1 cellular context compared by ENCODE assay signal in the genomic region with DNA sequence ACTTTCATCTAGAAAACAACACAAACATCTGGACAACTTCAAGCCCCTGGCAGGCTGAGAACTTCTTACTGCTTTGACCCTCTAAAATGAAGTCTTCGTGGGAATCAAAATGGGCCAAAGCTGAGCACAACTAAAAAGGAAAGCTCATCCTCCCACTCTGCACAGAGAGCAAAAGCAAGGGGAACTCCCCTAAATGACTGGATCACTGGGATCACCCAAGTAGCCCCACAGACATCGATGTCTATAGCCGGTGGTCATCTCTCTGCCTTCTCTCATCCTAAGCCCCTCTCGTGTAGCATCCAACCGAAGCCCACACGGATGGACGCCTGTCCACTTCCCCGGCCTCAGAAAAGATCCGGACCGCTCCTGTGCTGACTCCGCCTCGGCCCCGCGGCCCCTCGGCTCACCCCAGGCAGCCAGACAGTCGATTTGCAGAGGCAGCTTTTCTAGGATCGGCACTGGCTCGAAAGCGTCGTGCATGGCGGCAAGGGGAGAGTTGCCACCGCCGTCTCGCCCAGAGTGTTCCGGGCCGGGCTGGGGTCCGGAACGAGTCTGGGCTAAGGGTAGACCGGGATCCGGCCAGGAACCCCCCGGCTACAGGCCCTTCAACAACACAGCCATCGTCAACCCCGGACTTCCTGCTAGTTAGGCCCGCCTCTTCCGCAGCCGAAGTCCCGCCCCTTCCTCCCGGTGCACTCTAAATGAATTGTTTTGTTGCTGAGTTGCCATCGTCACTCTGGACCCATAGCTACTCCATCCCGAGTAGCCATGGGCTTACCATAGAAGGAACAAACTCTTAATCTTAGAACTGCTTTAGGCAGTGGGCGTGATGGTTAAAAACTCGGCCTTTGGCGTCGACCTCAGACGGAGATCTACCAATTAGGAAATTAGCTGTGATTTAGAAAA.
TF ChIP-seq lines count a peak whose summit lies in the region.

A gene with protein sequence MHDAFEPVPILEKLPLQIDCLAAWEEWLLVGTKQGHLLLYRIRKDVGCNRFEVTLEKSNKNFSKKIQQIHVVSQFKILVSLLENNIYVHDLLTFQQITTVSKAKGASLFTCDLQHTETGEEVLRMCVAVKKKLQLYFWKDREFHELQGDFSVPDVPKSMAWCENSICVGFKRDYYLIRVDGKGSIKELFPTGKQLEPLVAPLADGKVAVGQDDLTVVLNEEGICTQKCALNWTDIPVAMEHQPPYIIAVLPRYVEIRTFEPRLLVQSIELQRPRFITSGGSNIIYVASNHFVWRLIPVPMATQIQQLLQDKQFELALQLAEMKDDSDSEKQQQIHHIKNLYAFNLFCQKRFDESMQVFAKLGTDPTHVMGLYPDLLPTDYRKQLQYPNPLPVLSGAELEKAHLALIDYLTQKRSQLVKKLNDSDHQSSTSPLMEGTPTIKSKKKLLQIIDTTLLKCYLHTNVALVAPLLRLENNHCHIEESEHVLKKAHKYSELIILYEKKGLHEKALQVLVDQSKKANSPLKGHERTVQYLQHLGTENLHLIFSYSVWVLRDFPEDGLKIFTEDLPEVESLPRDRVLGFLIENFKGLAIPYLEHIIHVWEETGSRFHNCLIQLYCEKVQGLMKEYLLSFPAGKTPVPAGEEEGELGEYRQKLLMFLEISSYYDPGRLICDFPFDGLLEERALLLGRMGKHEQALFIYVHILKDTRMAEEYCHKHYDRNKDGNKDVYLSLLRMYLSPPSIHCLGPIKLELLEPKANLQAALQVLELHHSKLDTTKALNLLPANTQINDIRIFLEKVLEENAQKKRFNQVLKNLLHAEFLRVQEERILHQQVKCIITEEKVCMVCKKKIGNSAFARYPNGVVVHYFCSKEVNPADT (minus strand): TSS at position 631 of the 906 bp plus-strand sequence. CDS start 151 bp downstream, at position 480.

TF ChIP-seq in K562, 482 proteins besides CTCF, POLR2A, EP300 and RAD21 (continued from another document and continues in another):
- TF ChIP-seq, protein P1, sequence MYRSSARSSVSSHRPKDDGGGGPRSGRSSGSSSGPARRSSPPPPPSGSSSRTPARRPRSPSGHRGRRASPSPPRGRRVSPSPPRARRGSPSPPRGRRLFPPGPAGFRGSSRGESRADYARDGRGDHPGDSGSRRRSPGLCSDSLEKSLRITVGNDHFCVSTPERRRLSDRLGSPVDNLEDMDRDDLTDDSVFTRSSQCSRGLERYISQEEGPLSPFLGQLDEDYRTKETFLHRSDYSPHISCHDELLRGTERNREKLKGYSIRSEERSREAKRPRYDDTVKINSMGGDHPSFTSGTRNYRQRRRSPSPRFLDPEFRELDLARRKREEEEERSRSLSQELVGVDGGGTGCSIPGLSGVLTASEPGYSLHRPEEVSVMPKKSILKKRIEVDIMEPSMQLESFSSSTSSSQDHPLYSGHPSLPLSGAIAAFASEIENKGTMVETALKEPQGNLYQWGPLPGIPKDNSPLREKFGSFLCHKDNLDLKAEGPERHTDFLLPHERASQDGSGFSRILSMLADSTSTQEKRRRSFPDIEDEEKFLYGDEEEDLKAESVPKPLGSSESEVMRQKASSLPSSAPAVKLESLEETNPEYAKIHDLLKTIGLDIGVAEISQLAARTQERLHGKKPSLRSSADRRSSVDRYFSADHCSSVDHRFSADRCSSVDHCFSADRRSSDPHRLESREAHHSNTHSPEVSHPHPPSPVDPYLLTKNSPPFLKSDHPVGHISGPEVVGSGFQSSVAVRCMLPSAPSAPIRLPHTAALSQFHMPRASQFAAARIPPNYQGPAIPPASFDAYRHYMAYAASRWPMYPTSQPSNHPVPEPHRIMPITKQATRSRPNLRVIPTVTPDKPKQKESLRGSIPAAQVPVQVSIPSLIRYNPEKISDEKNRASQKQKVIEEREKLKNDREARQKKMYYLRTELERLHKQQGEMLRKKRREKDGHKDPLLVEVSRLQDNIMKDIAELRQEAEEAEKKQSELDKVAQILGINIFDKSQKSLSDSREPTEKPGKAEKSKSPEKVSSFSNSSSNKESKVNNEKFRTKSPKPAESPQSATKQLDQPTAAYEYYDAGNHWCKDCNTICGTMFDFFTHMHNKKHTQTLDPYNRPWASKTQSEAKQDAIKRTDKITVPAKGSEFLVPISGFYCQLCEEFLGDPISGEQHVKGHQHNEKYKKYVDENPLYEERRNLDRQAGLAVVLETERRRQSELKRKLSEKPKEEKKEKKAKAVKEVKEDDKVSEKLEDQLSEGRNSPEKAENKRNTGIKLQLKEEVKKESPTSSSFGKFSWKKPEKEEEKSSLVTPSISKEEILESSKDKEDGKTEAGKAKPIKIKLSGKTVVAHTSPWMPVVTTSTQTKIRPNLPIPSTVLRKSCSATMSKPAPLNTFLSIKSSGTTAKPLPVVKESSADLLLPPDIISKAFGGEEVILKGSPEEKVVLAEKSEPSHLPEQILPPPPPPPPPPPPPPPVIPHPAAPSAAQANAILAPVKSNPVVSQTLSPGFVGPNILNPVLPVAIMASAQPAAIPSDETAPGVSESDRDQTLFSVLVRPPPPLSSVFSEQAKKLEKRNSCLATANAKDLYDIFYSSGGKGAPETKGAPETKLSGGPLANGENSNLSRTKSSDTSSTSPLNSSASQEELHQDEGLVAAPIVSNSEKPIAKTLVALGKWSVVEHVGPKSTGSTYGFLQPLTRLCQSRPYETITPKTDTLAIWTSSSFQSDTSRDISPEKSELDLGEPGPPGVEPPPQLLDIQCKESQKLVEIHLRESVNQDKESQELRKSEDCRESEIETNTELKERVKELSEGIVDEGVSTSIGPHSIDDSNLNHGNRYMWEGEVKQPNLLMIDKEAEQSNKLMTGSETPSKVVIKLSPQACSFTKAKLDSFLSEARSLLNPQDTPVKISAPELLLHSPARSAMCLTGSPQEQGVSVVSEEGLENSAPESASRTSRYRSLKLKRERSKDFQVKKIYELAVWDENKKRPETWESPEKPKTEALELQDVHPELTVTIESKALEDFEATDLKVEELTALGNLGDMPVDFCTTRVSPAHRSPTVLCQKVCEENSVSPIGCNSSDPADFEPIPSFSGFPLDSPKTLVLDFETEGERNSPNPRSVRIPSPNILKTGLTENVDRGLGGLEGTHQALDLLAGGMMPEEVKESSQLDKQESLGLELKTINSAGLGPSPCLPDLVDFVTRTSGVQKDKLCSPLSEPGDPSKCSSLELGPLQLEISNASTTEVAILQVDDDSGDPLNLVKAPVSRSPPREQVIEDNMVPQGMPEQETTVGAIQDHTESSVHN (IDR thresholded peaks at IDR 0.05; ENCODE audit: borderline replicate concordance in 1 of 2, low read depth in 1 of 2): no peak
- TF ChIP-seq, protein P2, sequence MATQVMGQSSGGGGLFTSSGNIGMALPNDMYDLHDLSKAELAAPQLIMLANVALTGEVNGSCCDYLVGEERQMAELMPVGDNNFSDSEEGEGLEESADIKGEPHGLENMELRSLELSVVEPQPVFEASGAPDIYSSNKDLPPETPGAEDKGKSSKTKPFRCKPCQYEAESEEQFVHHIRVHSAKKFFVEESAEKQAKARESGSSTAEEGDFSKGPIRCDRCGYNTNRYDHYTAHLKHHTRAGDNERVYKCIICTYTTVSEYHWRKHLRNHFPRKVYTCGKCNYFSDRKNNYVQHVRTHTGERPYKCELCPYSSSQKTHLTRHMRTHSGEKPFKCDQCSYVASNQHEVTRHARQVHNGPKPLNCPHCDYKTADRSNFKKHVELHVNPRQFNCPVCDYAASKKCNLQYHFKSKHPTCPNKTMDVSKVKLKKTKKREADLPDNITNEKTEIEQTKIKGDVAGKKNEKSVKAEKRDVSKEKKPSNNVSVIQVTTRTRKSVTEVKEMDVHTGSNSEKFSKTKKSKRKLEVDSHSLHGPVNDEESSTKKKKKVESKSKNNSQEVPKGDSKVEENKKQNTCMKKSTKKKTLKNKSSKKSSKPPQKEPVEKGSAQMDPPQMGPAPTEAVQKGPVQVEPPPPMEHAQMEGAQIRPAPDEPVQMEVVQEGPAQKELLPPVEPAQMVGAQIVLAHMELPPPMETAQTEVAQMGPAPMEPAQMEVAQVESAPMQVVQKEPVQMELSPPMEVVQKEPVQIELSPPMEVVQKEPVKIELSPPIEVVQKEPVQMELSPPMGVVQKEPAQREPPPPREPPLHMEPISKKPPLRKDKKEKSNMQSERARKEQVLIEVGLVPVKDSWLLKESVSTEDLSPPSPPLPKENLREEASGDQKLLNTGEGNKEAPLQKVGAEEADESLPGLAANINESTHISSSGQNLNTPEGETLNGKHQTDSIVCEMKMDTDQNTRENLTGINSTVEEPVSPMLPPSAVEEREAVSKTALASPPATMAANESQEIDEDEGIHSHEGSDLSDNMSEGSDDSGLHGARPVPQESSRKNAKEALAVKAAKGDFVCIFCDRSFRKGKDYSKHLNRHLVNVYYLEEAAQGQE (CRISPR knock-in tag; IDR thresholded peaks at IDR 0.05; ENCODE audit: low read depth): peak; percentile 70; the same call in 1 of the 2 replicates
- TF ChIP-seq ZNF507 (tag; conservative IDR thresholded peaks at IDR 0.05) (no peak), ZNF23 (CRISPR knock-in tag; IDR thresholded peaks at IDR 0.05) (no peak), WHSC1 (IDR thresholded peaks at IDR 0.05; ENCODE audit: low read length) (no peak), HDGF (IDR thresholded peaks at IDR 0.05) (no peak), SREBF2 (CRISPR knock-in tag; IDR thresholded peaks at IDR 0.05) (no peak), ILF3 (IDR thresholded peaks at IDR 0.05; ENCODE audit: borderline replicate concordance) (no peak), TEAD1 (CRISPR knock-in tag; IDR thresholded peaks at IDR 0.05) (0 out of 4 replicates have a peak, but pooled peaks of 1 of the 2 experiments have one; percentile 13), ZNF12 (CRISPR knock-in tag; IDR thresholded peaks at IDR 0.05) (no peak), HDAC8 (tag; IDR thresholded peaks at IDR 0.05) (no peak)
- TF ChIP-seq, protein P3, sequence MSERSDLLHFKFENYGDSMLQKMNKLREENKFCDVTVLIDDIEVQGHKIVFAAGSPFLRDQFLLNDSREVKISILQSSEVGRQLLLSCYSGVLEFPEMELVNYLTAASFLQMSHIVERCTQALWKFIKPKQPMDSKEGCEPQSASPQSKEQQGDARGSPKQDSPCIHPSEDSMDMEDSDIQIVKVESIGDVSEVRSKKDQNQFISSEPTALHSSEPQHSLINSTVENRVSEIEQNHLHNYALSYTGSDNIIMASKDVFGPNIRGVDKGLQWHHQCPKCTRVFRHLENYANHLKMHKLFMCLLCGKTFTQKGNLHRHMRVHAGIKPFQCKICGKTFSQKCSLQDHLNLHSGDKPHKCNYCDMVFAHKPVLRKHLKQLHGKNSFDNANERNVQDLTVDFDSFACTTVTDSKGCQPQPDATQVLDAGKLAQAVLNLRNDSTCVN (CRISPR knock-in tag; IDR thresholded peaks at IDR 0.05): no peak
- TF ChIP-seq, protein P4, sequence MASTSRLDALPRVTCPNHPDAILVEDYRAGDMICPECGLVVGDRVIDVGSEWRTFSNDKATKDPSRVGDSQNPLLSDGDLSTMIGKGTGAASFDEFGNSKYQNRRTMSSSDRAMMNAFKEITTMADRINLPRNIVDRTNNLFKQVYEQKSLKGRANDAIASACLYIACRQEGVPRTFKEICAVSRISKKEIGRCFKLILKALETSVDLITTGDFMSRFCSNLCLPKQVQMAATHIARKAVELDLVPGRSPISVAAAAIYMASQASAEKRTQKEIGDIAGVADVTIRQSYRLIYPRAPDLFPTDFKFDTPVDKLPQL (IDR thresholded peaks at IDR 0.05; ENCODE audit: extremely low read depth, insufficient read length): no peak
- TF ChIP-seq, protein P5, sequence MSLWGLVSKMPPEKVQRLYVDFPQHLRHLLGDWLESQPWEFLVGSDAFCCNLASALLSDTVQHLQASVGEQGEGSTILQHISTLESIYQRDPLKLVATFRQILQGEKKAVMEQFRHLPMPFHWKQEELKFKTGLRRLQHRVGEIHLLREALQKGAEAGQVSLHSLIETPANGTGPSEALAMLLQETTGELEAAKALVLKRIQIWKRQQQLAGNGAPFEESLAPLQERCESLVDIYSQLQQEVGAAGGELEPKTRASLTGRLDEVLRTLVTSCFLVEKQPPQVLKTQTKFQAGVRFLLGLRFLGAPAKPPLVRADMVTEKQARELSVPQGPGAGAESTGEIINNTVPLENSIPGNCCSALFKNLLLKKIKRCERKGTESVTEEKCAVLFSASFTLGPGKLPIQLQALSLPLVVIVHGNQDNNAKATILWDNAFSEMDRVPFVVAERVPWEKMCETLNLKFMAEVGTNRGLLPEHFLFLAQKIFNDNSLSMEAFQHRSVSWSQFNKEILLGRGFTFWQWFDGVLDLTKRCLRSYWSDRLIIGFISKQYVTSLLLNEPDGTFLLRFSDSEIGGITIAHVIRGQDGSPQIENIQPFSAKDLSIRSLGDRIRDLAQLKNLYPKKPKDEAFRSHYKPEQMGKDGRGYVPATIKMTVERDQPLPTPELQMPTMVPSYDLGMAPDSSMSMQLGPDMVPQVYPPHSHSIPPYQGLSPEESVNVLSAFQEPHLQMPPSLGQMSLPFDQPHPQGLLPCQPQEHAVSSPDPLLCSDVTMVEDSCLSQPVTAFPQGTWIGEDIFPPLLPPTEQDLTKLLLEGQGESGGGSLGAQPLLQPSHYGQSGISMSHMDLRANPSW (CRISPR knock-in tag; IDR thresholded peaks at IDR 0.05): no peak
